In the genomic region with DNA sequence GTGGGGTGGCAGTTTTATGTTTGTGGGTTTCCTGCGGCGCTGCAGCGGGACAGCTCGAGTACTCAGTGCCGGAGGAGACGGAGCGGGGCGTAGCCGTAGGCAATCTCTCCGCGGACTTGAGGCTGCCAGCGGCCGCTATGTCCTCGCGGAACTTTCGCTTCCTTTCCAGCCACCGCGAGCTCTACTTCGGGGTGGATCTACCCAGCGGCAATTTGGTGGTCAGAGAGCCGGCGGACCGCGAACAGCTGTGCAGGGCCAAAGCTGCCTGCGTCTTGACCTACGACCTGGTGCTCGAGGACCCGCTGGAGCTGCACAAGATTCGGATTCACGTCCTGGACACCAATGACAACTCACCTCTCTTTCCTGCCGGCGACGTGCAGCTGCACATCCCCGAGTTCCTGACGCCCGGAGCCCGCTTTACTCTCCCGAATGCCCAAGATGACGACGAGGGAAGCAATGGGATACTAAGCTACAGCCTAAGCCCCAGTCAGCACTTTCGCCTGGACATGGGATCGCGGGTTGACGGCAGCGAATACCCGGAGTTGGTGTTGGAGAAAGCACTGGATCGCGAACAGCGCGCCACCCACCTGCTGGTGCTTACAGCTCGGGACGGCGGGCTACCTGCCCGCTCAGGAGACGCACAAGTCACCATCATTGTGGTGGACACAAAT, we compare ENCODE assay signal across 8 cellular contexts. TPM values are rescaled to one million over a fixed set of nuclear protein-coding genes. Genes with fewer than 3 reads are reported as not detected.
DNase-seq lines count a peak whose midpoint lies in the region; ATAC-seq and TF ChIP-seq lines count a peak whose summit lies in the region.

No MANE protein-coding gene starts in this region.

- no peaks in the 10 kb centered on the region for H3K36me3 ChIP-seq in heart left ventricle
- no peaks in the 10 kb centered on the region for H3K36me3 ChIP-seq in psoas muscle (ENCODE audit: insufficient read depth in 1 of 2, low read depth in 1 of 2)

- H3K9me3 Mint-ChIP-seq in T-cell, result peaks cover 0 to 4% (median 0%) of the 10 kb centered on the region in 3 donors

- H3K27me3 ChIP-seq in heart left ventricle (peaks cover 9 to 92% (median 51%) of the 10 kb centered on the region in 9 donors), psoas muscle (ENCODE audit: insufficient read depth in 3 of 3, low read length in 2 of 3) (peaks cover 5 to 55% (median 13%) of the 10 kb centered on the region in 3 donors)

- WGBS in heart left ventricle, 4 donors, result 3 to 5% (median 4%) methylated on average over 18 to 55 of the region's 55 CpGs
- WGBS in psoas muscle, 3 donors, result 3% methylated on average over 55 of the region's 55 CpGs

- intact Hi-C loops in heart left ventricle (cut with DNase I), result loop anchor here in 4 of 10 donors (2.0 to 5.0 kb wide), 3 partner anchors 114 to 116 kb away; no protein-coding TSS in a partner anchor
- intact Hi-C loops in psoas muscle (cut with DNase I), result no loop called here

- H3K4me3 ChIP-seq in heart left ventricle (peak overlapping the region in 11 of 12 donors; percentile 35 to 59 (median 47)), psoas muscle (peak overlapping the region; percentile 59)

- peak in 1 of 4 experiments; percentile 13 for ATAC-seq in T-cell (replicated peaks in 1 of 4)
- ATAC-seq in heart left ventricle, result peak in 2 of 4 donors; percentile 54 to 58
- ATAC-seq in psoas muscle, result peak in 2 of 4 donors; percentile 8 to 22
- no peak for ATAC-seq in GM21737 (IDR thresholded peaks at IDR 0.05; ENCODE audit: unreplicated experiment)
- ATAC-seq in GM21529 (IDR thresholded peaks at IDR 0.05; ENCODE audit: unreplicated experiment), result no peak
- ATAC-seq in HG02610 (IDR thresholded peaks at IDR 0.05; ENCODE audit: unreplicated experiment), result no peak

- CTCF ChIA-PET in T-cell (lab: Charles Lee), result no interaction called here

- TF ChIP-seq POLR2A in heart left ventricle (IDR thresholded peaks at IDR 0.05), result no peak

- POLR2A ChIA-PET in T-cell (lab: Charles Lee), result no interaction called here

- no peaks in the 10 kb centered on the region for H3K9me3 ChIP-seq in heart left ventricle
- no peaks in the 10 kb centered on the region for H3K9me3 ChIP-seq in psoas muscle

- peak overlapping the region; percentile 53 to 70 (median 58) for H3K4me3 Mint-ChIP-seq in T-cell

- no peaks in the 10 kb centered on the region for H3K36me3 Mint-ChIP-seq in T-cell

- peaks cover 0 to 19% (median 4%) of the 10 kb centered on the region in 12 donors for H3K4me1 ChIP-seq in heart left ventricle
- H3K4me1 ChIP-seq in psoas muscle, result no peaks in the 10 kb centered on the region

- peaks cover 7 to 13% (median 12%) of the 10 kb centered on the region in 3 donors for H3K4me1 Mint-ChIP-seq in T-cell

- no peak for TF ChIP-seq CTCF in heart left ventricle (IDR thresholded peaks at IDR 0.05)
- no peak for TF ChIP-seq CTCF in psoas muscle (IDR thresholded peaks at IDR 0.05)

- H3K27ac Mint-ChIP-seq in T-cell, result no peak overlapping the region

- H3K27ac ChIP-seq in heart left ventricle (no peak overlapping the region), psoas muscle (no peak overlapping the region)

- H3K27me3 Mint-ChIP-seq in T-cell, result peaks cover 52 to 58% of the 10 kb centered on the region in 2 donors

- peak; percentile 27 for DNase-seq in G401 (ENCODE audit: low spot score)
- DNase-seq in T-cell, result no peak
- DNase-seq in heart left ventricle, result peak in 3 of 5 donors; percentile 8 to 65 (median 28)
- DNase-seq in psoas muscle, result peak; percentile 19 to 54
- DNase-seq in stimulated activated CD4-positive, alpha-beta T cell treated with anti-CD3 and anti-CD28 coated beads, Interleukin-4, amount 100 ng/mL, for 1 hour, result no peak

- in situ Hi-C loops in G401 (cut with HindIII; ENCODE audit: low sequenced_read_pairs), result no loop called here

RNA-seq across cellular contexts. Expression of a gene that starts 0.9 kb away (rescaled TPM):
- total RNA-seq in G401 (2014; rRNA removed; shearing (Covaris generic)), result 6.5 and 9.5 TPM in 2 replicates
- total RNA-seq in T-cell (under 1 TPM in 1 of 5 donors, not detected in 4; 0.06 TPM), heart left ventricle (under 1 TPM in 6 of 9 donors, not detected in 3; 0.08 to 0.88 (median 0.14) TPM), psoas muscle (under 1 TPM; 0.07 to 0.36 (median 0.10) TPM)
- polyA plus RNA-seq in heart left ventricle (not detected), psoas muscle (under 1 TPM in 1 of 3 donors, not detected in 2; 0.01 TPM)

RNA-seq across cellular contexts. Expression of a gene that starts 39.2 kb away (rescaled TPM):
- 7.8 and 8.0 TPM in 2 replicates for total RNA-seq in G401 (2014; rRNA removed; shearing (Covaris generic))
- total RNA-seq in T-cell (under 1 TPM in 1 of 5 donors, not detected in 4; 0.03 TPM), heart left ventricle (1 to 10 TPM in 2 of 9 donors, under 1 TPM in 7; 0.07 to 2.2 (median 0.47) TPM), psoas muscle (under 1 TPM; 0.11 to 0.62 (median 0.16) TPM)
- polyA plus RNA-seq in heart left ventricle (under 1 TPM in 1 of 2 donors, not detected in 1; 0.07 TPM), psoas muscle (under 1 TPM in 2 of 3 donors, not detected in 1; 0.01 to 0.03 TPM)

RNA-seq across cellular contexts. Expression of a gene that starts 45.1 kb away (rescaled TPM):
- total RNA-seq in G401 (2014; rRNA removed; shearing (Covaris generic)), result 0.54 and 0.86 TPM in 2 replicates
- total RNA-seq in T-cell, result not detected
- under 1 TPM in 2 of 9 donors, not detected in 7; 0.12 to 0.38 TPM for total RNA-seq in heart left ventricle
- under 1 TPM in 1 of 2 donors, not detected in 1; 0.01 TPM for polyA plus RNA-seq in heart left ventricle
- not detected for total RNA-seq in psoas muscle
- polyA plus RNA-seq in psoas muscle, result not detected

RNA-seq across cellular contexts. Expression of a gene that starts 51.9 kb away (rescaled TPM):
- total RNA-seq in G401 (2014; rRNA removed; shearing (Covaris generic)), result 3.0 and 8.2 TPM in 2 replicates
- not detected for total RNA-seq in T-cell
- total RNA-seq in heart left ventricle, result under 1 TPM in 4 of 9 donors, not detected in 5; 0.08 to 0.97 (median 0.09) TPM
- not detected for polyA plus RNA-seq in heart left ventricle
- total RNA-seq in psoas muscle, result not detected
- polyA plus RNA-seq in psoas muscle, result under 1 TPM in 2 of 3 donors, not detected in 1; 0.01 to 0.06 TPM

RNA-seq across cellular contexts. Expression of a gene that starts 58.3 kb away (rescaled TPM):
- total RNA-seq in G401 (2014; rRNA removed; shearing (Covaris generic)), result 6.6 and 7.1 TPM in 2 replicates
- total RNA-seq in T-cell, result not detected
- under 1 TPM in 2 of 9 donors, not detected in 7; 0.08 to 0.13 TPM for total RNA-seq in heart left ventricle
- polyA plus RNA-seq in heart left ventricle, result not detected
- total RNA-seq in psoas muscle, result under 1 TPM in 1 of 4 donors, not detected in 3; 0.06 TPM
- under 1 TPM in 2 of 3 donors, not detected in 1; 0.01 to 0.03 TPM for polyA plus RNA-seq in psoas muscle

Comparison
In these comparisons a context has a peak if more than half of its experiments do, and no peak if none do; other contexts are left out.
1. DNase-seq: peak in G401 (single experiment), heart left ventricle (3 of 5) and psoas muscle (2 of 2); none in T-cell (0 of 34) and stimulated activated CD4-positive, alpha-beta T cell treated with anti-CD3 and anti-CD28 coated beads, Interleukin-4, amount 100 ng/mL, for 1 hour (single experiment).